In genomic region chr6:134619789-134620188, GRCh38 we compare ENCODE assay signal across 13 cellular contexts.
DNase-seq lines count a peak whose midpoint lies in the region; ATAC-seq and TF ChIP-seq lines count a peak whose summit lies in the region.
"Had no signal": no experiment of that assay in that cellular context is flagged by ENCODE, and none has a peak within 500 bp of the region (broad histone marks: within the 10 kb centered on the region; RNA-seq: fewer than 3 reads in every experiment).

No MANE protein-coding gene starts in this region.

- H3K4me1 ChIP-seq in PC-3 (ENCODE audit: insufficient read depth, low read length) (peaks cover 11% of the 10 kb centered on the region), fibroblast of lung (ENCODE audit: control insufficient read depth, extremely low read depth, insufficient read depth, low read length) (peaks cover 2% of the 10 kb centered on the region), adrenal gland (replicated peaks in 1 of 2) (no peaks in the 10 kb centered on the region)

- no peaks in the 10 kb centered on the region for H3F3A ChIP-seq in PC-3 (ENCODE audit: low read length, unreplicated experiment)

- H3K27ac ChIP-seq in PC-3 (ENCODE audit: low read length) (no peak overlapping the region), fibroblast of lung (ENCODE audit: insufficient read depth, low read length) (no peak overlapping the region), adrenal gland (no peak overlapping the region)
- H3K27ac ChIP-seq: gastrocnemius medialis had no signal

- CTCF ChIA-PET in PC-3 (lab: Charles Lee), result no interaction called here

- H3K4me3 ChIP-seq in PC-3 (ENCODE audit: low read length), result no peak overlapping the region
- H3K4me3 ChIP-seq in fibroblast of lung (replicated peaks in 1 of 4; ENCODE audit: control extremely low read depth in 1 of 4, insufficient read depth in 1 of 4, low read depth in 3 of 4, low read length in 4 of 4), result no peak overlapping the region
- no peak overlapping the region for H3K4me3 ChIP-seq in skeletal muscle cell (ENCODE audit: low read depth, low read length)
- H3K4me3 ChIP-seq in adrenal gland, result no peak overlapping the region
- H3K4me3 ChIP-seq: gastrocnemius medialis had no signal

- no peaks in the 10 kb centered on the region for H3K9me2 ChIP-seq in PC-3 (replicated peaks; ENCODE audit: low read length)

- intact Hi-C loops in PC-3 (cut with micrococcal nuclease), result no loop called here
- intact Hi-C loops in adrenal gland (cut with DNase I), result no loop called here

- H3K4me2 ChIP-seq in PC-3 (ENCODE audit: low read length), result no peak overlapping the region
- no peak overlapping the region for H3K4me2 ChIP-seq in fibroblast of lung (ENCODE audit: extremely low read depth, insufficient read depth, low read length)

- POLR2A ChIA-PET in PC-3 (lab: Charles Lee; ENCODE audit: unreplicated experiment), result no interaction called here

- H4K20me1 ChIP-seq in PC-3 (ENCODE audit: low read length), result no peaks in the 10 kb centered on the region
- H4K20me1 ChIP-seq in fibroblast of lung (ENCODE audit: control insufficient read depth, extremely low read depth, insufficient read depth, low read length), result no peaks in the 10 kb centered on the region

- no TSS peak for BruUV-seq in PC-3 (replicated peaks; lab: Mats Ljungman, UMichigan)

- H3K79me2 ChIP-seq in PC-3 (ENCODE audit: low read length), result no peaks in the 10 kb centered on the region
- H3K79me2 ChIP-seq in fibroblast of lung (ENCODE audit: control insufficient read depth, insufficient read depth, low read length), result no peaks in the 10 kb centered on the region

- no peak for TF ChIP-seq POLR2A in adrenal gland (IDR thresholded peaks at IDR 0.05)

- TF ChIP-seq CTCF in PC-3 (conservative IDR thresholded peaks at IDR 0.05; ENCODE audit: low read depth, low read length) (no peak), fibroblast of lung (conservative IDR thresholded peaks at IDR 0.05 in 1 of 2, IDR thresholded peaks at IDR 0.05 in 1 of 2; ENCODE audit: low read depth in 1 of 2, low read length in 2 of 2) (no peak), adrenal gland (IDR thresholded peaks at IDR 0.05) (no peak)

- H3K9me3 ChIP-seq in PC-3 (ENCODE audit: low read length) (no peaks in the 10 kb centered on the region), fibroblast of lung (ENCODE audit: control insufficient read depth, insufficient read depth, low read depth, low read length) (no peaks in the 10 kb centered on the region), adrenal gland (replicated peaks in 1 of 3) (no peaks in the 10 kb centered on the region)
- H3K9me3 ChIP-seq: gastrocnemius medialis had no signal

- H3K9ac ChIP-seq in PC-3 (ENCODE audit: low read length) (no peak overlapping the region), fibroblast of lung (ENCODE audit: insufficient read depth, low read length) (no peak overlapping the region)

- no peaks in the 10 kb centered on the region for H3K27me3 ChIP-seq in PC-3 (ENCODE audit: low read length)
- H3K27me3 ChIP-seq in fibroblast of lung (ENCODE audit: control insufficient read depth, insufficient read depth, low read length), result peaks cover 13% of the 10 kb centered on the region
- no peaks in the 10 kb centered on the region for H3K27me3 ChIP-seq in adrenal gland
- H3K27me3 ChIP-seq: gastrocnemius medialis had no signal

- 79 to 85% (median 82%) methylated on average over 4 of the region's 4 CpGs for WGBS in adrenal gland, 4 donors

- ATAC-seq in PC-3, result no peak
- no peak for ATAC-seq in GM19035 (IDR thresholded peaks at IDR 0.05; ENCODE audit: unreplicated experiment)
- ATAC-seq: activated T-cell treated with anti-CD3 and anti-CD28 coated beads, Interleukin-2, amount 50 U/mL, for 72 hours; gastrocnemius medialis had no signal

- DNase-seq in H4 (ENCODE audit: low spot score), result peak; percentile 14
- DNase-seq in PC-3, result peak; percentile 18
- DNase-seq in fibroblast of lung (ENCODE audit: low read depth in 2 of 2), result peak; percentile 87 to 89
- DNase-seq in skeletal muscle cell (ENCODE audit: low read depth), result peak; percentile 52
- DNase-seq in cortex of kidney (lab: John Stamatoyannopoulos, UW), result no peak
- no peak for DNase-seq in NCI-H1105 treated with DMSO at 0.1 percent for 48 hours (lab: John Stamatoyannopoulos, UW)
- DNase-seq in adrenal gland, result no peak
- DNase-seq: activated CD4-positive, alpha-beta T cell treated with anti-CD3 and anti-CD28 coated beads for 1 hour; activated T-cell treated with anti-CD3 and anti-CD28 coated beads, Interleukin-2, amount 50 U/mL, for 72 hours; gastrocnemius medialis; NCI-H1048; NCI-H526 had no signal

- no peaks in the 10 kb centered on the region for H3K36me3 ChIP-seq in PC-3 (ENCODE audit: low read depth, low read length)
- H3K36me3 ChIP-seq in fibroblast of lung (ENCODE audit: control insufficient read depth, insufficient read depth, low read length), result no peaks in the 10 kb centered on the region
- no peaks in the 10 kb centered on the region for H3K36me3 ChIP-seq in adrenal gland (replicated peaks in 1 of 2)
- H3K36me3 ChIP-seq: gastrocnemius medialis had no signal

- H2AFZ ChIP-seq in PC-3 (ENCODE audit: low read length), result no peak overlapping the region
- no peak overlapping the region for H2AFZ ChIP-seq in fibroblast of lung (ENCODE audit: low read length)

Comparison
In these comparisons a context has a peak if more than half of its experiments do, and no peak if none do; other contexts are left out.
1. DNase-seq: peak in H4 (single experiment), PC-3 (single experiment), fibroblast of lung (2 of 2) and skeletal muscle cell (single experiment); none in cortex of kidney (single experiment), NCI-H1105 treated with DMSO at 0.1 percent for 48 hours (single experiment) and adrenal gland (0 of 7).